8 cellular contexts compared by ENCODE assay signal in genomic region chr1:208207388-208208131, GRCh38. TPM values are rescaled to one million over a fixed set of nuclear protein-coding genes. Genes with fewer than 3 reads are reported as not detected.
DNase-seq lines count a peak whose midpoint lies in the region; FAIRE-seq and TF ChIP-seq lines count a peak whose summit lies in the region.

No MANE protein-coding gene starts in this region.

- no peaks in the 10 kb centered on the region for H3K36me3 ChIP-seq in Caco-2 (ENCODE audit: control insufficient read depth, insufficient read depth, low read length)

- peaks cover 23% of the 10 kb centered on the region for H3K4me1 Mint-ChIP-seq in Caco-2 (ENCODE audit: low read depth, unreplicated experiment)

- BruUV-seq in Caco-2 (replicated peaks; lab: Mats Ljungman, UMichigan): no TSS peak

- POLR2A ChIA-PET in Caco-2 (lab: Charles Lee): no interaction called here

- H3K4me3 Mint-ChIP-seq in Caco-2 (ENCODE audit: unreplicated experiment): no peak overlapping the region

- CTCF ChIA-PET in Caco-2 (lab: Charles Lee): interaction anchor here (0.5 to 1.2 kb wide), 4 partner anchors 37 to 244 kb away, joined by 3 to 4 read pairs (median 4); partner anchors contain the start of gene PLXNA2

- peak overlapping the region; percentile 20 for H3K27ac Mint-ChIP-seq in Caco-2 (ENCODE audit: unreplicated experiment)

- H3K9me3 Mint-ChIP-seq in Caco-2 (ENCODE audit: unreplicated experiment): no peaks in the 10 kb centered on the region

- DNase-seq in Caco-2 (no peak), NCI-H345 (lab: John Stamatoyannopoulos, UW) (peak; percentile 82), dermis microvascular lymphatic vessel endothelial cell (ENCODE audit: low read depth in 2 of 2) (peak; percentile 88 to 96), non-pigmented ciliary epithelial cell (ENCODE audit: low read depth) (peak; percentile 99), NCI-H1436 (lab: John Stamatoyannopoulos, UW) (no peak), frontal cortex (ENCODE audit: low spot score in 2 of 2) (no peak)
- DNase-seq in activated CD8-positive, alpha-beta memory T cell treated with anti-CD3 and anti-CD28 coated beads for 24 hours: no peak
- no peak for DNase-seq in stimulated activated naive CD4-positive, alpha-beta T cell (lab: John Stamatoyannopoulos, UW)

- H3K4me3 ChIP-seq in Caco-2 (ENCODE audit: low read depth, low read length): no peak overlapping the region

- H3K27me3 Mint-ChIP-seq in Caco-2 (ENCODE audit: insufficient read depth, unreplicated experiment): no peaks in the 10 kb centered on the region

- H3K9me3 ChIP-seq in Caco-2: no peaks in the 10 kb centered on the region

- H3K36me3 Mint-ChIP-seq in Caco-2 (ENCODE audit: insufficient read depth, unreplicated experiment): no peaks in the 10 kb centered on the region

- intact Hi-C loops in Caco-2 (cut with micrococcal nuclease; ENCODE audit: unreplicated experiment): no loop called here

- no peak for TF ChIP-seq CTCF in Caco-2 (IDR thresholded peaks at IDR 0.05; ENCODE audit: insufficient read depth in 1 of 2, low read depth in 1 of 2, low read length in 1 of 2, severe bottlenecking in 1 of 2, unreplicated experiment in 1 of 2)

- H3K4me1 ChIP-seq in Caco-2: peaks cover 25% of the 10 kb centered on the region

- no peaks in the 10 kb centered on the region for H3K27me3 ChIP-seq in Caco-2 (replicated peaks; ENCODE audit: control insufficient read depth, insufficient read depth, low read length)

- no peak for FAIRE-seq in frontal cortex (lab: Jason Lieb, UNC)

RNA-seq across cellular contexts. Expression of gene PLXNA2, which starts 36.6 kb away (rescaled TPM):
- 3.2 and 5.7 TPM in 2 replicates for total RNA-seq in Caco-2 (2022)
- total RNA-seq in dermis microvascular lymphatic vessel endothelial cell: 40.8 and 54.7 TPM in 2 replicates
- 37.9 TPM for total RNA-seq in frontal cortex

Comparison
In these comparisons a context has a peak if more than half of its experiments do, and no peak if none do; other contexts are left out.
1. DNase-seq: peak in NCI-H345 (single experiment), dermis microvascular lymphatic vessel endothelial cell (2 of 2) and non-pigmented ciliary epithelial cell (single experiment); none in Caco-2 (0 of 2), NCI-H1436 (single experiment), activated CD8-positive, alpha-beta memory T cell treated with anti-CD3 and anti-CD28 coated beads for 24 hours (single experiment), stimulated activated naive CD4-positive, alpha-beta T cell (0 of 6) and frontal cortex (0 of 2).